Comparison of ENCODE assay signal across 17 cellular contexts in the genomic region with DNA sequence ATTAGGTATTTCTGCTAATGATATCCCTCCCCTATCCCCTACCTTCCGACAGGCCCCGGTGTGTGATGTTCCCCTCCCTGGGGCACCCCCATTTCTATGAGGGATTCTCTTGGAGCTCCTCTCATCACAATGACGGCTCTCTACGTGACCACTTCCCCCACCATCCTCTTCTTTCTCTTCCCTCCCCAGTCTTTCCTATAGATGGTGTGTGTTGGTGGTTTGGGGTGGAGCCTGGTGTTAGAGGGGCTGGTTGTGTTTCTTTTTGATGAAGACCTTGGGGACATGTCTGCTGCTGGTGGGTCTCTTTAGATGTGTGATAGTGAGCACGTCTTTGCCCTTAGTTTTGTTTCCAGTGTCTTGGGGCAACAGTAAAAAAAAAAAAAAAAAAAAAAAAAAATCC. TPM values are rescaled to one million over a fixed set of nuclear protein-coding genes. Genes with fewer than 3 reads are reported as not detected.
DNase-seq lines count a peak whose midpoint lies in the region; ATAC-seq, FAIRE-seq and TF ChIP-seq lines count a peak whose summit lies in the region.
"Had no signal": no experiment of that assay in that cellular context is flagged by ENCODE, and none has a peak within 500 bp of the region (broad histone marks: within the 10 kb centered on the region; RNA-seq: fewer than 3 reads in every experiment).

No MANE protein-coding gene starts in this region.

- ATAC-seq in activated CD8-positive, alpha-beta T cell treated with anti-CD3 and anti-CD28 coated beads for 36 hours, result peak; percentile 94
- peak; percentile 74 for ATAC-seq in stimulated activated naive CD8-positive, alpha-beta T cell treated with anti-CD3 and anti-CD28 coated beads, Interleukin-15, Interleukin-2, amounts not matched to agents 100 U/mL and 50 U/mL, for 24 hours
- ATAC-seq in Right ventricle myocardium inferior (no peak), HG02970 (IDR thresholded peaks at IDR 0.05; ENCODE audit: low FRiP score, unreplicated experiment) (no peak)
- ATAC-seq: Panc1 had no signal

- no peak for FAIRE-seq in D721Med (lab: Jason Lieb, UNC)
- FAIRE-seq: GM12892 had no signal

- no peak for TF ChIP-seq CTCF in activated CD8-positive, alpha-beta T cell treated with anti-CD3 and anti-CD28 coated beads for 36 hours (IDR thresholded peaks at IDR 0.05)
- TF ChIP-seq CTCF in D721Med (IDR thresholded peaks at IDR 0.05; ENCODE audit: insufficient read depth, missing control alignments), result no peak

- CTCF ChIA-PET in activated CD8-positive, alpha-beta T cell treated with anti-CD3 and anti-CD28 coated beads for 36 hours (lab: Charles Lee), result interaction anchor here (7.8 kb wide), 1 partner anchor 15 kb away, joined by 34 read pairs; no protein-coding TSS in a partner anchor

- DNase-seq in T-helper 1 cell (no peak), immature natural killer cell (peak in 2 of 3 donors; percentile 50 to 52), Right ventricle myocardium inferior (ENCODE audit: missing footprints) (no peak), D721Med (ENCODE audit: insufficient read length, low spot score) (no peak)
- peak; percentile 71 for DNase-seq in activated CD8-positive, alpha-beta T cell treated with anti-CD3 and anti-CD28 coated beads for 36 hours
- DNase-seq in stimulated activated naive CD8-positive, alpha-beta T cell treated with anti-CD3 and anti-CD28 coated beads, Interleukin-15, Interleukin-2, amounts not matched to agents 100 U/mL and 50 U/mL, for 24 hours, result peak; percentile 29
- DNase-seq: DMS 273 treated with DMSO at 0.1 percent for 48 hours, H9, MG63, NCI-H1092, NCI-H2081 treated with DMSO at 0.1 percent for 48 hours, NCI-H510A, NCI-H82 had no signal

- peaks cover 3% of the 10 kb centered on the region for H3K27me3 Mint-ChIP-seq in T-helper 1 cell treated with Interleukin-12 subunit alpha and Interleukin-12 subunit beta and Interleukin-4 antibody, amounts not matched to agents 30 μg/mL and 1 μg/mL, for 36 hours (ENCODE audit: low read depth)
- no peaks in the 10 kb centered on the region for H3K27me3 Mint-ChIP-seq in activated CD8-positive, alpha-beta T cell treated with anti-CD3 and anti-CD28 coated beads for 36 hours
- peaks cover 0 to 2% (median 0%) of the 10 kb centered on the region in 3 donors for H3K27me3 Mint-ChIP-seq in immature natural killer cell (ENCODE audit: low read depth in 3 of 3)

- intact Hi-C loops in activated CD8-positive, alpha-beta T cell treated with anti-CD3 and anti-CD28 coated beads for 36 hours (cut with micrococcal nuclease), result no loop called here
- intact Hi-C loops in Right ventricle myocardium inferior (cut with DNase I), result no loop called here

- no peaks in the 10 kb centered on the region for H3K9me3 Mint-ChIP-seq in T-helper 1 cell treated with Interleukin-12 subunit alpha and Interleukin-12 subunit beta and Interleukin-4 antibody, amounts not matched to agents 30 μg/mL and 1 μg/mL, for 36 hours
- H3K9me3 Mint-ChIP-seq in activated CD8-positive, alpha-beta T cell treated with anti-CD3 and anti-CD28 coated beads for 36 hours, result no peaks in the 10 kb centered on the region
- H3K9me3 Mint-ChIP-seq in immature natural killer cell, result no peaks in the 10 kb centered on the region
- H3K9me3 Mint-ChIP-seq: H9 had no signal

- no peak overlapping the region for H3K27ac Mint-ChIP-seq in T-helper 1 cell treated with Interleukin-12 subunit alpha and Interleukin-12 subunit beta and Interleukin-4 antibody, amounts not matched to agents 30 μg/mL and 1 μg/mL, for 36 hours
- peak overlapping the region; percentile 53 for H3K27ac Mint-ChIP-seq in activated CD8-positive, alpha-beta T cell treated with anti-CD3 and anti-CD28 coated beads for 36 hours
- H3K27ac Mint-ChIP-seq in immature natural killer cell, result peak overlapping the region in 4 of 6 donors; percentile 32 to 65 (median 52)

- POLR2A ChIA-PET in activated CD8-positive, alpha-beta T cell treated with anti-CD3 and anti-CD28 coated beads for 36 hours (lab: Charles Lee), result no interaction called here

- H3K4me1 Mint-ChIP-seq in T-helper 1 cell treated with Interleukin-12 subunit alpha and Interleukin-12 subunit beta and Interleukin-4 antibody, amounts not matched to agents 30 μg/mL and 1 μg/mL, for 36 hours (ENCODE audit: low read depth), result peaks cover 28% of the 10 kb centered on the region
- peaks cover 27% of the 10 kb centered on the region for H3K4me1 Mint-ChIP-seq in activated CD8-positive, alpha-beta T cell treated with anti-CD3 and anti-CD28 coated beads for 36 hours (ENCODE audit: low read depth)
- peaks cover 31 to 47% of the 10 kb centered on the region in 2 donors for H3K4me1 Mint-ChIP-seq in immature natural killer cell

- peak overlapping the region; percentile 33 for H3K4me3 Mint-ChIP-seq in T-helper 1 cell treated with Interleukin-12 subunit alpha and Interleukin-12 subunit beta and Interleukin-4 antibody, amounts not matched to agents 30 μg/mL and 1 μg/mL, for 36 hours
- peak overlapping the region; percentile 39 for H3K4me3 Mint-ChIP-seq in activated CD8-positive, alpha-beta T cell treated with anti-CD3 and anti-CD28 coated beads for 36 hours
- peak overlapping the region; percentile 37 to 72 (median 56) for H3K4me3 Mint-ChIP-seq in immature natural killer cell
- H3K4me3 Mint-ChIP-seq: H9 had no signal

- no peaks in the 10 kb centered on the region for H3K36me3 Mint-ChIP-seq in T-helper 1 cell treated with Interleukin-12 subunit alpha and Interleukin-12 subunit beta and Interleukin-4 antibody, amounts not matched to agents 30 μg/mL and 1 μg/mL, for 36 hours (ENCODE audit: low read depth)
- no peaks in the 10 kb centered on the region for H3K36me3 Mint-ChIP-seq in activated CD8-positive, alpha-beta T cell treated with anti-CD3 and anti-CD28 coated beads for 36 hours (ENCODE audit: low read depth)
- H3K36me3 Mint-ChIP-seq in immature natural killer cell, result peaks cover 0 to 3% (median 0%) of the 10 kb centered on the region in 3 donors

RNA-seq across cellular contexts. Expression of a gene that starts 28.6 kb away (rescaled TPM):
- 1,000 to 10,000 TPM; 2,061 to 2,067 TPM for total RNA-seq in activated CD8-positive, alpha-beta T cell treated with anti-CD3 and anti-CD28 coated beads for 36 hours
- 1,000 to 10,000 TPM in 1 of 3 donors, 100 to 1,000 TPM in 2; 531 to 1,299 (median 721) TPM for polyA plus RNA-seq in immature natural killer cell
- total RNA-seq in Right ventricle myocardium inferior, result 880 TPM

RNA-seq across cellular contexts. Expression of a gene that starts 33.0 kb away (rescaled TPM):
- total RNA-seq in activated CD8-positive, alpha-beta T cell treated with anti-CD3 and anti-CD28 coated beads for 36 hours, result 10 to 100 TPM; 16.2 to 17.5 TPM
- 10 to 100 TPM in 1 of 3 donors, 1 to 10 TPM in 2; 3.4 to 13.5 (median 5.8) TPM for polyA plus RNA-seq in immature natural killer cell
- 8.2 TPM for total RNA-seq in Right ventricle myocardium inferior

Comparison
In these comparisons a context has a peak if more than half of its experiments do, and no peak if none do; other contexts are left out.
1. DNase-seq: peak in activated CD8-positive, alpha-beta T cell treated with anti-CD3 and anti-CD28 coated beads for 36 hours (single experiment), immature natural killer cell (2 of 3) and stimulated activated naive CD8-positive, alpha-beta T cell treated with anti-CD3 and anti-CD28 coated beads, Interleukin-15, Interleukin-2, amounts not matched to agents 100 U/mL and 50 U/mL, for 24 hours (single experiment); none in T-helper 1 cell (0 of 5), Right ventricle myocardium inferior (single experiment) and D721Med (single experiment).
2. ATAC-seq: peak in activated CD8-positive, alpha-beta T cell treated with anti-CD3 and anti-CD28 coated beads for 36 hours (single experiment) and stimulated activated naive CD8-positive, alpha-beta T cell treated with anti-CD3 and anti-CD28 coated beads, Interleukin-15, Interleukin-2, amounts not matched to agents 100 U/mL and 50 U/mL, for 24 hours (single experiment); none in Right ventricle myocardium inferior (single experiment) and HG02970 (single experiment).
3. Peak in every context shown above with its lines, with median percentiles within 50 percentile points of each other: H3K4me3 Mint-ChIP-seq.